In genomic region chr1:111738133-111738435, GRCh38 we compare ENCODE assay signal across 8 cellular contexts. TPM values are rescaled to one million over a fixed set of nuclear protein-coding genes. Genes with fewer than 3 reads are reported as not detected.
DNase-seq lines count a peak whose midpoint lies in the region; ATAC-seq and TF ChIP-seq lines count a peak whose summit lies in the region.

No MANE protein-coding gene starts in this region.

- no peak for ATAC-seq in central memory CD8-positive, alpha-beta T cell (replicated peaks; ENCODE audit: extremely low read depth, poor library complexity, severe bottlenecking)
- no peak for ATAC-seq in naive thymus-derived CD4-positive, alpha-beta T cell
- no peak for ATAC-seq in HG03442 (IDR thresholded peaks at IDR 0.05; ENCODE audit: unreplicated experiment)

- H3K36me3 Mint-ChIP-seq in central memory CD8-positive, alpha-beta T cell (ENCODE audit: insufficient read depth), result no peaks in the 10 kb centered on the region
- H3K36me3 Mint-ChIP-seq in naive thymus-derived CD4-positive, alpha-beta T cell, result no peaks in the 10 kb centered on the region

- no peaks in the 10 kb centered on the region for H3K9me3 ChIP-seq in AG04450 (ENCODE audit: control insufficient read depth, insufficient read depth, low read length)
- H3K9me3 ChIP-seq in HUES48 (ENCODE audit: control insufficient read depth, insufficient read depth, low read length), result no peaks in the 10 kb centered on the region
- H3K9me3 ChIP-seq in naive thymus-derived CD4-positive, alpha-beta T cell (ENCODE audit: control insufficient read depth in 2 of 3, low read length in 3 of 3), result no peaks in the 10 kb centered on the region

- peaks cover 11% of the 10 kb centered on the region; the same call in 1 of the 2 replicates for H3K36me3 ChIP-seq in HUES48 (ENCODE audit: control insufficient read depth, insufficient read depth, low read length)
- no peaks in the 10 kb centered on the region for H3K36me3 ChIP-seq in naive thymus-derived CD4-positive, alpha-beta T cell (ENCODE audit: control insufficient read depth in 2 of 3, insufficient read depth in 3 of 3, low read length in 3 of 3)

- POLR2A ChIA-PET in AG04450 (lab: Yijun Ruan, JAX), result no interaction called here
- POLR2A ChIA-PET in naive thymus-derived CD4-positive, alpha-beta T cell (lab: Charles Lee), result interaction anchor here (0.6 to 1.9 kb wide), 3 partner anchors 8 to 230 kb away, joined by 3 to 6 read pairs (median 5); no protein-coding TSS in a partner anchor

- peaks cover 30% of the 10 kb centered on the region for H3K4me1 Mint-ChIP-seq in central memory CD8-positive, alpha-beta T cell
- H3K4me1 Mint-ChIP-seq in naive thymus-derived CD4-positive, alpha-beta T cell, result peaks cover 15 to 25% (median 18%) of the 10 kb centered on the region in 7 donors

- CTCF ChIA-PET in AG04450 (lab: Charles Lee), result interaction anchor here (0.9 to 10.1 kb wide), 4 partner anchors 9 to 256 kb away, joined by 4 to 80 read pairs (median 6); no protein-coding TSS in a partner anchor
- CTCF ChIA-PET in naive thymus-derived CD4-positive, alpha-beta T cell (lab: Charles Lee), result interaction anchor here (0.6 to 2.3 kb wide), 4 partner anchors 14 to 256 kb away, joined by 3 to 8 read pairs (median 4); no protein-coding TSS in a partner anchor

- DNase-seq in AG04450 (ENCODE audit: low read depth, low spot score) (no peak), SHP77 (lab: John Stamatoyannopoulos, UW) (no peak), epidermal melanocyte (ENCODE audit: insufficient read length, low spot score) (no peak), SK-N-DZ (ENCODE audit: low spot score) (no peak)
- no peak for DNase-seq in central memory CD8-positive, alpha-beta T cell (ENCODE audit: low spot score in 2 of 2)
- DNase-seq in naive thymus-derived CD4-positive, alpha-beta T cell, result no peak

- peak overlapping the region; percentile 6 for H3K27ac Mint-ChIP-seq in central memory CD8-positive, alpha-beta T cell (ENCODE audit: low read depth)
- H3K27ac Mint-ChIP-seq in naive thymus-derived CD4-positive, alpha-beta T cell, result peak overlapping the region in 2 of 9 donors; percentile 5 to 8

- H3K4me3 Mint-ChIP-seq in central memory CD8-positive, alpha-beta T cell, result peak overlapping the region; percentile 81
- peak overlapping the region; percentile 79 to 95 (median 86) for H3K4me3 Mint-ChIP-seq in naive thymus-derived CD4-positive, alpha-beta T cell

- H3K4me3 ChIP-seq in AG04450 (ENCODE audit: low read depth, low read length) (peak overlapping the region; percentile 71), HUES48 (ENCODE audit: low read depth, low read length) (peak overlapping the region; percentile 90)
- peak overlapping the region; percentile 75 for H3K4me3 ChIP-seq in naive thymus-derived CD4-positive, alpha-beta T cell (ENCODE audit: low read length)

- peaks cover 43% of the 10 kb centered on the region for H3K27me3 Mint-ChIP-seq in central memory CD8-positive, alpha-beta T cell
- peaks cover 20 to 36% (median 30%) of the 10 kb centered on the region in 5 donors for H3K27me3 Mint-ChIP-seq in naive thymus-derived CD4-positive, alpha-beta T cell

- H3K27ac ChIP-seq in AG04450 (ENCODE audit: low read depth, low read length), result no peak overlapping the region
- H3K27ac ChIP-seq in HUES48 (ENCODE audit: low read depth, low read length), result no peak overlapping the region
- no peak overlapping the region for H3K27ac ChIP-seq in naive thymus-derived CD4-positive, alpha-beta T cell (ENCODE audit: low read depth, low read length)

- H3K4me1 ChIP-seq in HUES48 (ENCODE audit: control insufficient read depth, insufficient read depth, low read length), result peaks cover 34% of the 10 kb centered on the region
- peaks cover 8 to 10% of the 10 kb centered on the region in 2 donors for H3K4me1 ChIP-seq in naive thymus-derived CD4-positive, alpha-beta T cell (ENCODE audit: control insufficient read depth in 2 of 2, insufficient read depth in 2 of 2, low read length in 2 of 2)

- H3K27me3 ChIP-seq in AG04450 (ENCODE audit: control insufficient read depth, insufficient read depth, low read length), result no peaks in the 10 kb centered on the region
- peaks cover 7% of the 10 kb centered on the region; the same call in 1 of the 2 replicates for H3K27me3 ChIP-seq in HUES48 (ENCODE audit: control insufficient read depth, insufficient read depth, low read length)
- peaks cover 6 to 17% of the 10 kb centered on the region in 2 donors for H3K27me3 ChIP-seq in naive thymus-derived CD4-positive, alpha-beta T cell (ENCODE audit: control insufficient read depth in 2 of 2, insufficient read depth in 2 of 2, low read length in 2 of 2)

- no peak overlapping the region; the same call in 1 of the 2 replicates for H3K9ac ChIP-seq in HUES48 (ENCODE audit: low read depth, low read length)

- no peak for TF ChIP-seq CTCF in AG04450 (IDR thresholded peaks at IDR 0.05; ENCODE audit: low read depth, low read length)

- H3K9me3 Mint-ChIP-seq in central memory CD8-positive, alpha-beta T cell, result no peaks in the 10 kb centered on the region
- H3K9me3 Mint-ChIP-seq in naive thymus-derived CD4-positive, alpha-beta T cell, result no peaks in the 10 kb centered on the region

- intact Hi-C loops in naive thymus-derived CD4-positive, alpha-beta T cell (cut with micrococcal nuclease), result loop anchor here (2.0 to 5.0 kb wide), 2 partner anchors 23 to 536 kb away; partner anchors contain the start of gene DENND2D (in 1 of the 2)

RNA-seq across cellular contexts. Expression of gene INKA2, which starts 1.1 kb away (rescaled TPM):
- polyA plus RNA-seq in AG04450 (2011; rRNA removed), result 2.3 and 2.7 TPM in 2 replicates
- polyA minus RNA-seq in AG04450 (2011; rRNA and poly(A)+ RNA removed), result 4.0 and 5.8 TPM in 2 replicates
- 1 to 10 TPM in 2 of 5 experiments, under 1 TPM in 1, not detected in 2; 0.94 to 5.6 (median 2.3) TPM for total RNA-seq in naive thymus-derived CD4-positive, alpha-beta T cell
- not detected for polyA plus RNA-seq in naive thymus-derived CD4-positive, alpha-beta T cell
- 14.0 TPM in 2 replicates for polyA plus RNA-seq in SK-N-DZ (2014; cell fraction: cytosol; rRNA removed)
- 9.7 and 10.8 TPM in 2 replicates for polyA plus RNA-seq in SK-N-DZ (2014; cell fraction: nucleus; rRNA removed)

RNA-seq across cellular contexts. Expression of gene DDX20, which starts 17.6 kb away (rescaled TPM):
- polyA plus RNA-seq in AG04450 (2011; rRNA removed), result 8.2 and 12.3 TPM in 2 replicates
- polyA minus RNA-seq in AG04450 (2011; rRNA and poly(A)+ RNA removed), result 7.4 and 13.5 TPM in 2 replicates
- 10 to 100 TPM; 12.7 to 27.0 (median 18.7) TPM for total RNA-seq in naive thymus-derived CD4-positive, alpha-beta T cell
- 10 to 100 TPM; 11.6 to 20.7 TPM for polyA plus RNA-seq in naive thymus-derived CD4-positive, alpha-beta T cell
- 21.3 and 24.3 TPM in 2 replicates for polyA plus RNA-seq in SK-N-DZ (2014; cell fraction: cytosol; rRNA removed)
- polyA plus RNA-seq in SK-N-DZ (2014; cell fraction: nucleus; rRNA removed), result 40.4 and 50.3 TPM in 2 replicates
